In genomic region chr20:33862709-33863403, GRCh38 we compare ENCODE assay signal across 8 cellular contexts. TPM values are rescaled to one million over a fixed set of nuclear protein-coding genes. Genes with fewer than 3 reads are reported as not detected.
DNase-seq lines count a peak whose midpoint lies in the region; ATAC-seq and TF ChIP-seq lines count a peak whose summit lies in the region.

No MANE protein-coding gene starts in this region.

- intact Hi-C loops in tibial artery (cut with DNase I; ENCODE audit: low total_unique reads), result loop anchor here (5.0 kb wide), 1 partner anchor 204 kb away; no protein-coding TSS in a partner anchor

- H3K4me1 ChIP-seq in tibial artery, result peaks cover 0 to 8% (median 6%) of the 10 kb centered on the region in 4 donors

- peaks cover 0 to 13% (median 0%) of the 10 kb centered on the region in 3 donors for H3K36me3 ChIP-seq in tibial artery

- no peak overlapping the region for H3K4me3 Mint-ChIP-seq in activated CD4-positive, alpha-beta memory T cell treated with anti-CD3 and anti-CD28 coated beads, Interleukin-2, amount 10 ng/mL, durations not matched to agents 7 days and 5 days

- H3K9me3 Mint-ChIP-seq in activated CD4-positive, alpha-beta memory T cell treated with anti-CD3 and anti-CD28 coated beads, Interleukin-2, amount 10 ng/mL, durations not matched to agents 7 days and 5 days, result no peaks in the 10 kb centered on the region

- DNase-seq in NCI-H82 (lab: John Stamatoyannopoulos, UW) (peak; percentile 67), NCI-H82 treated with DMSO at 0.1 percent for 48 hours (lab: John Stamatoyannopoulos, UW; ENCODE audit: unreplicated experiment) (no peak), NCI-H128 (lab: John Stamatoyannopoulos, UW; ENCODE audit: unreplicated experiment) (peak; percentile 5), epithelial cell of esophagus (ENCODE audit: low read depth) (peak; percentile 33), myocyte (ENCODE audit: low read depth) (peak; percentile 59), tibial artery (peak; percentile 31 to 69)
- DNase-seq in activated CD4-positive, alpha-beta memory T cell treated with anti-CD3 and anti-CD28 coated beads, Interleukin-2, amount 10 ng/mL, durations not matched to agents 7 days and 5 days, result peak; percentile 58

- no peaks in the 10 kb centered on the region for H3K27me3 Mint-ChIP-seq in activated CD4-positive, alpha-beta memory T cell treated with anti-CD3 and anti-CD28 coated beads, Interleukin-2, amount 10 ng/mL, durations not matched to agents 7 days and 5 days

- peaks cover 16% of the 10 kb centered on the region for H3K36me3 Mint-ChIP-seq in activated CD4-positive, alpha-beta memory T cell treated with anti-CD3 and anti-CD28 coated beads, Interleukin-2, amount 10 ng/mL, durations not matched to agents 7 days and 5 days (ENCODE audit: low read depth)

- ATAC-seq in HG02610 (IDR thresholded peaks at IDR 0.05; ENCODE audit: unreplicated experiment), result no peak

- H3K4me1 Mint-ChIP-seq in activated CD4-positive, alpha-beta memory T cell treated with anti-CD3 and anti-CD28 coated beads, Interleukin-2, amount 10 ng/mL, durations not matched to agents 7 days and 5 days, result peaks cover 28% of the 10 kb centered on the region

- TF ChIP-seq CTCF in epithelial cell of esophagus (IDR thresholded peaks at IDR 0.05; ENCODE audit: insufficient read depth, low read depth, low read length, missing control alignments) (peak; percentile 53), tibial artery (IDR thresholded peaks at IDR 0.05) (peak; percentile 61 to 63)

- H3K9me3 ChIP-seq in tibial artery, result no peaks in the 10 kb centered on the region

- no peak overlapping the region for H3K4me3 ChIP-seq in epithelial cell of esophagus (ENCODE audit: low read length)
- no peak overlapping the region for H3K4me3 ChIP-seq in tibial artery

- H3K27ac ChIP-seq in tibial artery, result no peak overlapping the region

- no peaks in the 10 kb centered on the region for H3K27me3 ChIP-seq in tibial artery

- POLR2A ChIA-PET in activated CD4-positive, alpha-beta memory T cell treated with anti-CD3 and anti-CD28 coated beads, Interleukin-2, amount 10 ng/mL, durations not matched to agents 7 days and 5 days (lab: Charles Lee), result no interaction called here

- CTCF ChIA-PET in activated CD4-positive, alpha-beta memory T cell treated with anti-CD3 and anti-CD28 coated beads, Interleukin-2, amount 10 ng/mL, durations not matched to agents 7 days and 5 days (lab: Charles Lee), result interaction anchor here (0.6 to 2.4 kb wide), 10 partner anchors 9 to 406 kb away, joined by 3 to 17 read pairs (median 3); partner anchors contain the start of gene RALY

- no peak overlapping the region for H3K27ac Mint-ChIP-seq in activated CD4-positive, alpha-beta memory T cell treated with anti-CD3 and anti-CD28 coated beads, Interleukin-2, amount 10 ng/mL, durations not matched to agents 7 days and 5 days

RNA-seq across cellular contexts. Expression of gene CHMP4B, which starts 51.7 kb away (rescaled TPM):
- 10 to 100 TPM; 86.7 to 86.9 TPM for total RNA-seq in activated CD4-positive, alpha-beta memory T cell treated with anti-CD3 and anti-CD28 coated beads, Interleukin-2, amount 10 ng/mL, durations not matched to agents 7 days and 5 days
- 78.0 and 88.5 TPM in 2 replicates for total RNA-seq in myocyte
- polyA plus RNA-seq in myocyte (2012), result 166 TPM
